ENCODE assay signal across 10 cellular contexts in the genomic region with DNA sequence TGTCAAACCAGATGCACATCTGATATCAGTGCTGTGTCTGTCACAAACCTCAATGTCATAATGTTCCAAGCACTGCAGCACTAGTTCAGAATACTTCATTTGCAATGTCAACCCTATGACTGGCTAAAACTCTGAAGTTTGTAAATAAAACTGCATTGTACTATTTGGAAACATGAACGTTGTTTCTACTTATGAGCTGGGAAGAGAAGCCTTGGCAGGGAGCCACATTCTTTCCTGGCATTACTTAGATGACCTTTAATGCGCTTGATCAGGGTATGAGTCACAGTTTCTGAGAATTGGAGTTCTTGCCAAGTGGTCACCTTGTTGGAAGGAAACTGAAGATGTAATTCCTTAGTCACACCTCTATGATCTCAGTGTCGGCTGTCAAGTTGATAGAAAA.
DNase-seq lines count a peak whose midpoint lies in the region; ATAC-seq and TF ChIP-seq lines count a peak whose summit lies in the region.
"Had no signal": no experiment of that assay in that cellular context is flagged by ENCODE, and none has a peak within 500 bp of the region (broad histone marks: within the 10 kb centered on the region; RNA-seq: fewer than 3 reads in every experiment).

No MANE protein-coding gene starts in this region.

- no peak overlapping the region for H3K4me3 ChIP-seq in right atrium auricular region

- H3K27me3 ChIP-seq in right atrium auricular region: no peaks in the 10 kb centered on the region
- H3K27me3 ChIP-seq: neutrophil had no signal

- peak; percentile 70 for ATAC-seq in Right ventricle myocardium superior (ENCODE audit: poor library complexity)
- ATAC-seq in SK-N-SH treated with all-trans-retinoic acid at 6 μM for 48 hours: peak; percentile 86

- CTCF ChIA-PET in GM10248 (lab: Yijun Ruan, JAX): no interaction called here

- no peak for DNase-seq in Right ventricle myocardium superior
- no peak for DNase-seq in right atrium auricular region (ENCODE audit: low spot score)
- DNase-seq in glomerular visceral epithelial cell (ENCODE audit: extremely low spot score): peak; percentile 95
- DNase-seq in ureter (ENCODE audit: low spot score): peak; percentile 50
- DNase-seq in GM10248 (ENCODE audit: extremely low spot score): no peak
- DNase-seq in KG1 (lab: John Stamatoyannopoulos, UW): no peak
- DNase-seq in activated CD4-positive, alpha-beta T cell treated with anti-CD3 and anti-CD28 coated beads, Interleukin-2, amount 50 U/mL, for 4 hours: no peak
- DNase-seq: NCI-H526 treated with DMSO at 0.1 percent for 48 hours had no signal

- H3K36me3 ChIP-seq in right atrium auricular region: no peaks in the 10 kb centered on the region
- H3K36me3 ChIP-seq: neutrophil had no signal

- POLR2A ChIA-PET in GM10248 (lab: Yijun Ruan, JAX): no interaction called here

- TF ChIP-seq CTCF in right atrium auricular region (IDR thresholded peaks at IDR 0.05) (no peak), GM10248 (IDR thresholded peaks at IDR 0.05; ENCODE audit: control extremely low read depth, extremely low read depth, low read depth, missing control alignments) (no peak)

- H3K4me1 ChIP-seq in right atrium auricular region: peaks cover 0 to 10% of the 10 kb centered on the region in 2 donors

- no peaks in the 10 kb centered on the region for H3K9me3 ChIP-seq in right atrium auricular region
- H3K9me3 ChIP-seq: neutrophil had no signal

- H3K27ac ChIP-seq in right atrium auricular region: no peak overlapping the region
- H3K27ac ChIP-seq: neutrophil had no signal

- intact Hi-C loops in Right ventricle myocardium superior (cut with DNase I): no loop called here

TF ChIP-seq in SK-N-SH treated with all-trans-retinoic acid at 6 μM for 48 hours, 23 proteins besides CTCF, POLR2A, EP300 and RAD21:
- TF ChIP-seq PPARA (CRISPR knock-in tag; IDR thresholded peaks at IDR 0.05; ENCODE audit: borderline replicate concordance) (no peak), TOX (CRISPR knock-in tag; IDR thresholded peaks at IDR 0.05; ENCODE audit: borderline replicate concordance) (0 out of 2 replicates have a peak, but pooled peaks have one; percentile 52), ISL1 (CRISPR knock-in tag; IDR thresholded peaks at IDR 0.05) (peak; percentile 80), CSDC2 (CRISPR knock-in tag; IDR thresholded peaks at IDR 0.05) (no peak), ESRRG (CRISPR knock-in tag; IDR thresholded peaks at IDR 0.05) (no peak)

Comparison
In these comparisons a context has a peak if more than half of its experiments do, and no peak if none do; other contexts are left out.
1. DNase-seq: peak in glomerular visceral epithelial cell (single experiment) and ureter (single experiment); none in Right ventricle myocardium superior (single experiment), right atrium auricular region (single experiment), GM10248 (single experiment), KG1 (single experiment) and activated CD4-positive, alpha-beta T cell treated with anti-CD3 and anti-CD28 coated beads, Interleukin-2, amount 50 U/mL, for 4 hours (0 of 2).